8 cellular contexts compared by ENCODE assay signal in the genomic region with DNA sequence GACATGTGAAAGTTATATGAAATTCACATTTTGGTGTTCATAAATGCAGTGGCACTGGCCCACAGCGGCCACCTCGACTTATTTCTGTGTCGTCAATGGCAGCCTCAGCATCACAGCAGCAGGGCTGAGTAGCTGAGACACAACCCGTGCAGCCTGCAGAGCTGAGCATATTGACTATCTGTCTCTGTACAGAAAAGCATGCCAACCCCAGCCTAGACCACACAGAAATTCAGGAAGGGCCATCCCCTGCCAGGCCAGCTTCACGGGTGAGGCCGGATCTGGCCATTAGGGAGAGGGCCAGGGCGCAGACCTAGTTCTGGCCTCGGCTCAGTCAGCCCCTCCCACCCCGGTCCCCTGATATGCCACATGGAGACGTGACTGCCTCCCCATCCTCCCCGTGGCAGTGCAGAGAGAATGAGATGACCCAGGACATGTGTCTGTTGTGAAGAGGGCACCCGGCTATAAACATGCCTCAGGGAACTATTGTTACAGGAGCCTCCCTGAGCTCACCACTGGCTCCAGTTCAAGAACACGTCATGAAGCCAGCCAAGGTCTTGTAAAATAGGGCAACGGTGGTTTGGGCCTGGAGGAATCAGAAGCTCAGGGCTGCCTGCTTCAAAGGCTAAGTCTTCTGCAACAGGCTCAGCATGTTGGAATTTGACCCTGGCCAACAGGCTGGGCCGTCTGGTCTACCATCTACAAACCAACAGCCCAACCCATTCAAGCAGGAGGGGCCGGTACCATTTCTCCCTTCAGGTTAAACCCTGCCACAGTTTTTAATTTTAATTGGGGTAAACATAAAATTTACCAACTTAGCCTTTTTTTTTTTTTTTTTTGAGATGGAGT. TPM values are rescaled to one million over a fixed set of nuclear protein-coding genes. Genes with fewer than 3 reads are reported as not detected.
DNase-seq lines count a peak whose midpoint lies in the region; ATAC-seq and TF ChIP-seq lines count a peak whose summit lies in the region.

No MANE protein-coding gene starts in this region.

- 65 to 81% methylated on average over 16 of the region's 16 CpGs for WGBS in lung, 2 donors
- 29 to 32% methylated on average over 13 to 16 of the region's 16 CpGs for WGBS in aorta, 2 donors

- H3K4me3 ChIP-seq in lung (no peak overlapping the region), aorta (ENCODE audit: low read length in 2 of 2) (no peak overlapping the region)
- no peak overlapping the region for H3K4me3 ChIP-seq in CD8-positive, alpha-beta T cell (ENCODE audit: low read depth, low read length)

- ATAC-seq in lung (ENCODE audit: insufficient read depth, low FRiP score) (no peak), aorta (ENCODE audit: low FRiP score) (peak; percentile 58), HG02588 (IDR thresholded peaks at IDR 0.05; ENCODE audit: unreplicated experiment) (no peak), HG03460 (IDR thresholded peaks at IDR 0.05; ENCODE audit: unreplicated experiment) (no peak)
- no peak for ATAC-seq in CD8-positive, alpha-beta T cell

- intact Hi-C loops in aorta (cut with DNase I): no loop called here
- intact Hi-C loops in CD8-positive, alpha-beta T cell (cut with DNase I, micrococcal nuclease): no loop called here

- no peaks in the 10 kb centered on the region for H3K4me1 Mint-ChIP-seq in CD8-positive, alpha-beta T cell (ENCODE audit: low read depth)

- H3K4me1 ChIP-seq in lung (ENCODE audit: control insufficient read depth in 2 of 2, insufficient read depth in 2 of 2, low read length in 2 of 2) (peaks cover 5 to 27% of the 10 kb centered on the region in 2 donors), aorta (ENCODE audit: control insufficient read depth in 1 of 2, insufficient read depth in 2 of 2, low read length in 2 of 2) (no peaks in the 10 kb centered on the region)
- no peaks in the 10 kb centered on the region for H3K4me1 ChIP-seq in CD8-positive, alpha-beta T cell (ENCODE audit: insufficient read depth, low read length)

- H3K9me3 ChIP-seq in lung (ENCODE audit: control insufficient read depth in 2 of 2, insufficient read depth in 1 of 2, low read length in 1 of 2) (no peaks in the 10 kb centered on the region), aorta (ENCODE audit: control insufficient read depth, low read length) (no peaks in the 10 kb centered on the region)
- H3K9me3 ChIP-seq in CD8-positive, alpha-beta T cell (ENCODE audit: low read length): no peaks in the 10 kb centered on the region

- H3K27ac ChIP-seq in C4-2B (peak overlapping the region; percentile 66), lung (ENCODE audit: low read depth in 1 of 2, low read length in 1 of 2) (peak overlapping the region in 1 of 2 donors; percentile 46), aorta (ENCODE audit: low read depth in 1 of 2, low read length in 2 of 2) (no peak overlapping the region)
- H3K27ac ChIP-seq in CD8-positive, alpha-beta T cell (ENCODE audit: low read depth, low read length): no peak overlapping the region

- no peaks in the 10 kb centered on the region for H3K36me3 ChIP-seq in lung (ENCODE audit: control insufficient read depth in 2 of 2, insufficient read depth in 2 of 2, low read length in 2 of 2)
- no peaks in the 10 kb centered on the region for H3K36me3 ChIP-seq in aorta (ENCODE audit: control insufficient read depth in 1 of 2, insufficient read depth in 2 of 2, low read length in 1 of 2)
- no peaks in the 10 kb centered on the region for H3K36me3 ChIP-seq in CD8-positive, alpha-beta T cell (ENCODE audit: insufficient read depth, low read length)

- no peaks in the 10 kb centered on the region for H3K27me3 ChIP-seq in lung (ENCODE audit: control insufficient read depth, insufficient read depth)
- H3K27me3 ChIP-seq in aorta (ENCODE audit: control insufficient read depth in 1 of 2, insufficient read depth in 2 of 2, low read length in 1 of 2): no peaks in the 10 kb centered on the region
- no peaks in the 10 kb centered on the region for H3K27me3 ChIP-seq in CD8-positive, alpha-beta T cell (ENCODE audit: insufficient read depth, low read length)

- H3K27me3 Mint-ChIP-seq in CD8-positive, alpha-beta T cell (ENCODE audit: low read depth): no peaks in the 10 kb centered on the region

- no peaks in the 10 kb centered on the region for H3K36me3 Mint-ChIP-seq in CD8-positive, alpha-beta T cell

- TF ChIP-seq CTCF in C4-2B (conservative IDR thresholded peaks at IDR 0.05): no peak
- no peak for TF ChIP-seq CTCF in lung (IDR thresholded peaks at IDR 0.05; ENCODE audit: control extremely low read depth, extremely low read depth)
- no peak for TF ChIP-seq CTCF in CD8-positive, alpha-beta T cell (IDR thresholded peaks at IDR 0.05)

- CTCF ChIA-PET in CD8-positive, alpha-beta T cell (lab: Charles Lee): no interaction called here

- POLR2A ChIA-PET in CD8-positive, alpha-beta T cell (lab: Charles Lee): no interaction called here

- no peak overlapping the region for H3K27ac Mint-ChIP-seq in CD8-positive, alpha-beta T cell

- DNase-seq in NCI-H2196 (lab: John Stamatoyannopoulos, UW; ENCODE audit: unreplicated experiment) (peak; percentile 95), cerebellar nuclear complex (lab: John Stamatoyannopoulos, UW) (peak; percentile 63 to 81), lung (ENCODE audit: low spot score) (peak; percentile 34), aorta (peak in 1 of 2 donors; percentile 76)
- DNase-seq in CD8-positive, alpha-beta T cell: no peak

- no peaks in the 10 kb centered on the region for H3K9me3 Mint-ChIP-seq in CD8-positive, alpha-beta T cell

- H3K4me3 Mint-ChIP-seq in CD8-positive, alpha-beta T cell: no peak overlapping the region

RNA-seq across cellular contexts. Expression of a gene that starts 25.5 kb away (rescaled TPM):
- total RNA-seq in lung: 10 to 100 TPM; 28.0 to 31.3 TPM
- 10 to 100 TPM; 11.9 to 29.7 TPM for polyA plus RNA-seq in lung
- 10 to 100 TPM; 15.0 to 38.5 TPM for total RNA-seq in aorta
- polyA plus RNA-seq in aorta: 1 to 10 TPM; 6.6 to 8.9 TPM
- total RNA-seq in CD8-positive, alpha-beta T cell: 1 to 10 TPM; 3.0 to 3.2 TPM

Comparison
In these comparisons a context has a peak if more than half of its experiments do, and no peak if none do; other contexts are left out.
1. DNase-seq: peak in NCI-H2196 (single experiment), cerebellar nuclear complex (2 of 2) and lung (single experiment); none in CD8-positive, alpha-beta T cell (0 of 7).